In the genomic region with DNA sequence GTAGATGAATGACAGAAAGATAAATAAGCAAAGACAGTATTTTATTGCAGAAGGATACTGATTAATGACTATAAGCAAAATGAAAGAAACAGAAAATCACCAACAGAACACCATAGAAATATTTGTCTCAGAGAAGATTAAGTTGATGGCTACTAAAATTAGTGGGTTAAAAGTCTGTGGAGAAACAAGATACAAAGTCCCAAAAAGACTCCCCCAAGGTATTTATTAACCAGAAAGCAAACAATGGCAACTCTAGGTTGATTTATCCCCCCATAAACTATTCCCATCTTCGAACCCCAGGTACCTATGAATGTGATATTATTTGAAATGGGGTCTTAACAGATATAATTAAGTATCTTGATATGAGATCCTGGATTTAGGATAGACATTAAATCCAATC, we compare ENCODE assay signal across 3 cellular contexts.
TF ChIP-seq lines count a peak whose summit lies in the region.

No MANE protein-coding gene starts in this region.

TF ChIP-seq in liver, 16 proteins besides CTCF, POLR2A, EP300 and RAD21:
- TF ChIP-seq, protein P1, sequence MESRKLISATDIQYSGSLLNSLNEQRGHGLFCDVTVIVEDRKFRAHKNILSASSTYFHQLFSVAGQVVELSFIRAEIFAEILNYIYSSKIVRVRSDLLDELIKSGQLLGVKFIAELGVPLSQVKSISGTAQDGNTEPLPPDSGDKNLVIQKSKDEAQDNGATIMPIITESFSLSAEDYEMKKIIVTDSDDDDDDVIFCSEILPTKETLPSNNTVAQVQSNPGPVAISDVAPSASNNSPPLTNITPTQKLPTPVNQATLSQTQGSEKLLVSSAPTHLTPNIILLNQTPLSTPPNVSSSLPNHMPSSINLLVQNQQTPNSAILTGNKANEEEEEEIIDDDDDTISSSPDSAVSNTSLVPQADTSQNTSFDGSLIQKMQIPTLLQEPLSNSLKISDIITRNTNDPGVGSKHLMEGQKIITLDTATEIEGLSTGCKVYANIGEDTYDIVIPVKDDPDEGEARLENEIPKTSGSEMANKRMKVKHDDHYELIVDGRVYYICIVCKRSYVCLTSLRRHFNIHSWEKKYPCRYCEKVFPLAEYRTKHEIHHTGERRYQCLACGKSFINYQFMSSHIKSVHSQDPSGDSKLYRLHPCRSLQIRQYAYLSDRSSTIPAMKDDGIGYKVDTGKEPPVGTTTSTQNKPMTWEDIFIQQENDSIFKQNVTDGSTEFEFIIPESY (IDR thresholded peaks at IDR 0.05), result no peak
- TF ChIP-seq TAF1 (conservative IDR thresholded peaks at IDR 0.05) (no peak), HNF4A (conservative IDR thresholded peaks at IDR 0.05) (peak; percentile 78 to 80), HNF4G (IDR thresholded peaks at IDR 0.05) (peak; percentile 49), EGR1 (IDR thresholded peaks at IDR 0.05; ENCODE audit: low read depth in 2 of 2) (no peak), NR2F2 (IDR thresholded peaks at IDR 0.05) (no peak), FOXA1 (IDR thresholded peaks at IDR 0.05) (no peak), FOXA2 (IDR thresholded peaks at IDR 0.05) (no peak), GABPA (IDR thresholded peaks at IDR 0.05 in 1 of 2, conservative IDR thresholded peaks at IDR 0.05 in 1 of 2) (no peak), RXRA (IDR thresholded peaks at IDR 0.05) (peak in 1 of 2 donors; percentile 39), SP1 (IDR thresholded peaks at IDR 0.05) (peak; percentile 84), YY1 (IDR thresholded peaks at IDR 0.05) (no peak), JUND (IDR thresholded peaks at IDR 0.05) (no peak)
- TF ChIP-seq, protein P2, sequence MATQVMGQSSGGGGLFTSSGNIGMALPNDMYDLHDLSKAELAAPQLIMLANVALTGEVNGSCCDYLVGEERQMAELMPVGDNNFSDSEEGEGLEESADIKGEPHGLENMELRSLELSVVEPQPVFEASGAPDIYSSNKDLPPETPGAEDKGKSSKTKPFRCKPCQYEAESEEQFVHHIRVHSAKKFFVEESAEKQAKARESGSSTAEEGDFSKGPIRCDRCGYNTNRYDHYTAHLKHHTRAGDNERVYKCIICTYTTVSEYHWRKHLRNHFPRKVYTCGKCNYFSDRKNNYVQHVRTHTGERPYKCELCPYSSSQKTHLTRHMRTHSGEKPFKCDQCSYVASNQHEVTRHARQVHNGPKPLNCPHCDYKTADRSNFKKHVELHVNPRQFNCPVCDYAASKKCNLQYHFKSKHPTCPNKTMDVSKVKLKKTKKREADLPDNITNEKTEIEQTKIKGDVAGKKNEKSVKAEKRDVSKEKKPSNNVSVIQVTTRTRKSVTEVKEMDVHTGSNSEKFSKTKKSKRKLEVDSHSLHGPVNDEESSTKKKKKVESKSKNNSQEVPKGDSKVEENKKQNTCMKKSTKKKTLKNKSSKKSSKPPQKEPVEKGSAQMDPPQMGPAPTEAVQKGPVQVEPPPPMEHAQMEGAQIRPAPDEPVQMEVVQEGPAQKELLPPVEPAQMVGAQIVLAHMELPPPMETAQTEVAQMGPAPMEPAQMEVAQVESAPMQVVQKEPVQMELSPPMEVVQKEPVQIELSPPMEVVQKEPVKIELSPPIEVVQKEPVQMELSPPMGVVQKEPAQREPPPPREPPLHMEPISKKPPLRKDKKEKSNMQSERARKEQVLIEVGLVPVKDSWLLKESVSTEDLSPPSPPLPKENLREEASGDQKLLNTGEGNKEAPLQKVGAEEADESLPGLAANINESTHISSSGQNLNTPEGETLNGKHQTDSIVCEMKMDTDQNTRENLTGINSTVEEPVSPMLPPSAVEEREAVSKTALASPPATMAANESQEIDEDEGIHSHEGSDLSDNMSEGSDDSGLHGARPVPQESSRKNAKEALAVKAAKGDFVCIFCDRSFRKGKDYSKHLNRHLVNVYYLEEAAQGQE (IDR thresholded peaks at IDR 0.05), result peak; percentile 14
- TF ChIP-seq, protein P3, sequence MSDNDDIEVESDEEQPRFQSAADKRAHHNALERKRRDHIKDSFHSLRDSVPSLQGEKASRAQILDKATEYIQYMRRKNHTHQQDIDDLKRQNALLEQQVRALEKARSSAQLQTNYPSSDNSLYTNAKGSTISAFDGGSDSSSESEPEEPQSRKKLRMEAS (IDR thresholded peaks at IDR 0.05), result no peak
- TF ChIP-seq, protein P4, sequence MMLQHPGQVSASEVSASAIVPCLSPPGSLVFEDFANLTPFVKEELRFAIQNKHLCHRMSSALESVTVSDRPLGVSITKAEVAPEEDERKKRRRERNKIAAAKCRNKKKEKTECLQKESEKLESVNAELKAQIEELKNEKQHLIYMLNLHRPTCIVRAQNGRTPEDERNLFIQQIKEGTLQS (IDR thresholded peaks at IDR 0.05), result no peak

TF ChIP-seq in HepG2, 621 proteins besides CTCF, POLR2A, EP300 and RAD21 (continued from another document):
- TF ChIP-seq SIN3B (IDR thresholded peaks at IDR 0.05; ENCODE audit: low read length) (no peak), MIER3 (CRISPR knock-in tag; IDR thresholded peaks at IDR 0.05; ENCODE audit: borderline replicate concordance) (no peak)
- TF ChIP-seq, protein P5, sequence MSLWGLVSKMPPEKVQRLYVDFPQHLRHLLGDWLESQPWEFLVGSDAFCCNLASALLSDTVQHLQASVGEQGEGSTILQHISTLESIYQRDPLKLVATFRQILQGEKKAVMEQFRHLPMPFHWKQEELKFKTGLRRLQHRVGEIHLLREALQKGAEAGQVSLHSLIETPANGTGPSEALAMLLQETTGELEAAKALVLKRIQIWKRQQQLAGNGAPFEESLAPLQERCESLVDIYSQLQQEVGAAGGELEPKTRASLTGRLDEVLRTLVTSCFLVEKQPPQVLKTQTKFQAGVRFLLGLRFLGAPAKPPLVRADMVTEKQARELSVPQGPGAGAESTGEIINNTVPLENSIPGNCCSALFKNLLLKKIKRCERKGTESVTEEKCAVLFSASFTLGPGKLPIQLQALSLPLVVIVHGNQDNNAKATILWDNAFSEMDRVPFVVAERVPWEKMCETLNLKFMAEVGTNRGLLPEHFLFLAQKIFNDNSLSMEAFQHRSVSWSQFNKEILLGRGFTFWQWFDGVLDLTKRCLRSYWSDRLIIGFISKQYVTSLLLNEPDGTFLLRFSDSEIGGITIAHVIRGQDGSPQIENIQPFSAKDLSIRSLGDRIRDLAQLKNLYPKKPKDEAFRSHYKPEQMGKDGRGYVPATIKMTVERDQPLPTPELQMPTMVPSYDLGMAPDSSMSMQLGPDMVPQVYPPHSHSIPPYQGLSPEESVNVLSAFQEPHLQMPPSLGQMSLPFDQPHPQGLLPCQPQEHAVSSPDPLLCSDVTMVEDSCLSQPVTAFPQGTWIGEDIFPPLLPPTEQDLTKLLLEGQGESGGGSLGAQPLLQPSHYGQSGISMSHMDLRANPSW (CRISPR knock-in tag; IDR thresholded peaks at IDR 0.05; ENCODE audit: borderline replicate concordance), result no peak
TF ChIP-seq in HepG2: peak in this region for 0.

TF ChIP-seq in GM23338, 12 proteins besides CTCF, POLR2A, EP300 and RAD21 (continued from another document):
- TF ChIP-seq JUNB (IDR thresholded peaks at IDR 0.05; ENCODE audit: unreplicated experiment) (no peak), ZNF331 (CRISPR knock-in tag; IDR thresholded peaks at IDR 0.05; ENCODE audit: low read depth) (no peak)
